22 cellular contexts compared by ENCODE assay signal in genomic region chr3:182606905-182607504, GRCh38.
DNase-seq lines count a peak whose midpoint lies in the region; ATAC-seq, FAIRE-seq and TF ChIP-seq lines count a peak whose summit lies in the region.
"Had no signal": no experiment of that assay in that cellular context is flagged by ENCODE, and none has a peak within 500 bp of the region (broad histone marks: within the 10 kb centered on the region; RNA-seq: fewer than 3 reads in every experiment).

No MANE protein-coding gene starts in this region.

- DNase-seq in HT-29 (ENCODE audit: low spot score), result peak; percentile 16
- DNase-seq in hepatocyte (ENCODE audit: low spot score), result peak; percentile 17
- DNase-seq in small intestine, result peak; percentile 71
- no peak for DNase-seq in kidney glomerular epithelial cell (lab: John Stamatoyannopoulos, UW)
- no peak for DNase-seq in KG1 (lab: John Stamatoyannopoulos, UW)
- DNase-seq: CD4-positive, CD25-positive, alpha-beta regulatory T cell; GF-D8; KBM-7; MM.1S; NCI-H446; NCI-H524 treated with DMSO at 0.1 percent for 48 hours; NCI-H774; PC-3; SJCRH30 had no signal

- H3K4me1 ChIP-seq in hepatocyte (ENCODE audit: insufficient read depth), result peaks cover 12% of the 10 kb centered on the region
- H3K4me1 ChIP-seq in small intestine (ENCODE audit: control insufficient read depth in 2 of 2, insufficient read depth in 1 of 2, low read depth in 1 of 2, low read length in 1 of 2), result peaks cover 0 to 2% of the 10 kb centered on the region in 2 donors
- H3K4me1 ChIP-seq: SJCRH30 had no signal

- H3K27ac ChIP-seq in 22Rv1 (peak overlapping the region; percentile 61; the same call in 1 of the 2 replicates), hepatocyte (no peak overlapping the region), small intestine (ENCODE audit: low read depth in 1 of 2, low read length in 1 of 2) (no peak overlapping the region)
- H3K27ac ChIP-seq: BLaER1, SJCRH30 had no signal

- no peaks in the 10 kb centered on the region for H3K79me2 ChIP-seq in hepatocyte

- no peak for ATAC-seq in HG03135 (IDR thresholded peaks at IDR 0.05; ENCODE audit: unreplicated experiment)
- ATAC-seq: PC-3, Right ventricle myocardium inferior had no signal

- H2AFZ ChIP-seq in hepatocyte, result no peak overlapping the region

- 34% methylated on average over 2 of the region's 2 CpGs for WGBS in hepatocyte (ENCODE audit: low lambda C conversion rate, missing lambda C conversion rate)
- WGBS in small intestine, 3 donors, result 13 to 43% (median 31%) methylated on average over 2 of the region's 2 CpGs

- no peak overlapping the region for H3K4me3 ChIP-seq in hepatocyte
- H3K4me3 ChIP-seq in small intestine (ENCODE audit: low read depth in 1 of 2, low read length in 2 of 2), result no peak overlapping the region
- H3K4me3 ChIP-seq: BLaER1, SJCRH30 had no signal

- H3K9me3 ChIP-seq in hepatocyte (ENCODE audit: low read depth) (no peaks in the 10 kb centered on the region), small intestine (ENCODE audit: control insufficient read depth, low read depth) (no peaks in the 10 kb centered on the region)
- H3K9me3 ChIP-seq: BLaER1, SJCRH30 had no signal

- H3K36me3 ChIP-seq in hepatocyte (replicated peaks; ENCODE audit: insufficient read depth, low read depth) (no peaks in the 10 kb centered on the region), small intestine (ENCODE audit: control insufficient read depth in 2 of 2, insufficient read depth in 2 of 2, low read length in 2 of 2) (no peaks in the 10 kb centered on the region)
- H3K36me3 ChIP-seq: BLaER1, SJCRH30 had no signal

- H3K4me2 ChIP-seq in hepatocyte, result no peak overlapping the region
- H3K4me2 ChIP-seq: BLaER1 had no signal

- H3K9me2 ChIP-seq in hepatocyte (replicated peaks; ENCODE audit: insufficient read depth), result no peaks in the 10 kb centered on the region

- no peaks in the 10 kb centered on the region for H4K20me1 ChIP-seq in hepatocyte (ENCODE audit: insufficient read depth, poor library complexity, severe bottlenecking)
- H4K20me1 ChIP-seq: BLaER1 had no signal

- no peak for TF ChIP-seq CTCF in 22Rv1 (IDR thresholded peaks at IDR 0.05)
- no peak for TF ChIP-seq CTCF in hepatocyte (IDR thresholded peaks at IDR 0.05; ENCODE audit: poor library complexity)

- H3K27me3 ChIP-seq in hepatocyte, result no peaks in the 10 kb centered on the region
- H3K27me3 ChIP-seq in small intestine (ENCODE audit: control insufficient read depth in 2 of 2, insufficient read depth in 2 of 2, low read length in 2 of 2), result no peaks in the 10 kb centered on the region
- H3K27me3 ChIP-seq: BLaER1, SJCRH30 had no signal

- no peak for FAIRE-seq in small intestine (lab: Jason Lieb, UNC)
- FAIRE-seq: A204.1, GM12891, GM19239, HTR-8/SVneo had no signal

Comparison
In these comparisons a context has a peak if more than half of its experiments do, and no peak if none do; other contexts are left out.
1. DNase-seq: peak in HT-29 (single experiment), hepatocyte (single experiment) and small intestine (single experiment); none in kidney glomerular epithelial cell (single experiment) and KG1 (single experiment).